17 cellular contexts compared by ENCODE assay signal in genomic region chr3:98875535-98875934, GRCh38.
"Had no signal": no experiment of that assay in that cellular context is flagged by ENCODE, and none has a peak within 500 bp of the region (broad histone marks: within the 10 kb centered on the region; RNA-seq: fewer than 3 reads in every experiment).

No MANE protein-coding gene starts in this region.

- DNase-seq: activated naive CD4-positive, alpha-beta T cell treated with Interleukin-2 at 50 U/mL for 16 hours; body of pancreas; cerebellar nuclear complex; dorsolateral prefrontal cortex; heart left ventricle; left colon; occipital lobe; stimulated activated CD4-positive, alpha-beta T cell treated with anti-CD3 and anti-CD28 coated beads, Interleukin-4, amount 100 ng/mL, for 1 hour; stimulated activated CD8-positive, alpha-beta memory T cell treated with anti-CD3 and anti-CD28 coated beads, Interleukin-4, amount 100 ng/mL, for 48 hours; stimulated activated naive CD8-positive, alpha-beta T cell treated with anti-CD3 and anti-CD28 coated beads, Interleukin-15, Interleukin-2, amounts not matched to agents 100 U/mL and 50 U/mL, for 24 hours; SW 1271; upper lobe of left lung had no signal

- H3K27ac ChIP-seq: body of pancreas, dorsolateral prefrontal cortex, heart left ventricle, suprapubic skin, upper lobe of left lung, VCaP had no signal

- H3K4me3 Mint-ChIP-seq: activated T-helper 1 cell treated with anti-CD3 and anti-CD28 coated beads, Interleukin-12 subunit alpha, Interleukin-12 subunit beta, Interleukin-2, Interleukin-4 antibody, amounts not matched to agents 30 ng/mL and 10 ng/mL and 1 ng/mL, durations not matched to agents 14 hours and 24 hours and 36 hours; natural killer cell treated with Interleukin-12 subunit alpha and Interleukin-12 subunit beta and Interleukin-15 and Interleukin-18, amount 100 ng/mL, for 72 hours; T-helper 2 cell treated with Interferon-gamma antibody and Interleukin-4, amounts not matched to agents 5 μg/mL and 100 μg/mL, for 36 hours had no signal

- H3K9me3 ChIP-seq: body of pancreas, heart left ventricle, suprapubic skin, upper lobe of left lung had no signal

- H3K27ac Mint-ChIP-seq: activated T-helper 1 cell treated with anti-CD3 and anti-CD28 coated beads, Interleukin-12 subunit alpha, Interleukin-12 subunit beta, Interleukin-2, Interleukin-4 antibody, amounts not matched to agents 30 ng/mL and 10 ng/mL and 1 ng/mL, durations not matched to agents 14 hours and 24 hours and 36 hours; natural killer cell treated with Interleukin-12 subunit alpha and Interleukin-12 subunit beta and Interleukin-15 and Interleukin-18, amount 100 ng/mL, for 72 hours; T-helper 2 cell treated with Interferon-gamma antibody and Interleukin-4, amounts not matched to agents 5 μg/mL and 100 μg/mL, for 36 hours had no signal

- ATAC-seq: body of pancreas; heart left ventricle; left colon; natural killer cell treated with Interleukin-12 subunit alpha and Interleukin-12 subunit beta and Interleukin-15 and Interleukin-18, amount 100 ng/mL, for 72 hours; stimulated activated naive CD8-positive, alpha-beta T cell treated with anti-CD3 and anti-CD28 coated beads, Interleukin-15, Interleukin-2, amounts not matched to agents 100 U/mL and 50 U/mL, for 24 hours had no signal

- H3K4me3 ChIP-seq: body of pancreas, dorsolateral prefrontal cortex, heart left ventricle, suprapubic skin, upper lobe of left lung had no signal

- H3K27me3 ChIP-seq: body of pancreas, dorsolateral prefrontal cortex, heart left ventricle, suprapubic skin, upper lobe of left lung had no signal

- H3K4me1 ChIP-seq: body of pancreas, suprapubic skin, upper lobe of left lung had no signal

- H3K36me3 Mint-ChIP-seq: natural killer cell treated with Interleukin-12 subunit alpha and Interleukin-12 subunit beta and Interleukin-15 and Interleukin-18, amount 100 ng/mL, for 72 hours had no signal

- H3K9me3 Mint-ChIP-seq: activated T-helper 1 cell treated with anti-CD3 and anti-CD28 coated beads, Interleukin-12 subunit alpha, Interleukin-12 subunit beta, Interleukin-2, Interleukin-4 antibody, amounts not matched to agents 30 ng/mL and 10 ng/mL and 1 ng/mL, durations not matched to agents 14 hours and 24 hours and 36 hours; T-helper 2 cell treated with Interferon-gamma antibody and Interleukin-4, amounts not matched to agents 5 μg/mL and 100 μg/mL, for 36 hours had no signal
